Comparison of ENCODE assay signal across 22 cellular contexts in genomic region chr11:115069599-115069998, GRCh38.
DNase-seq lines count a peak whose midpoint lies in the region.
"Had no signal": no experiment of that assay in that cellular context is flagged by ENCODE, and none has a peak within 500 bp of the region (broad histone marks: within the 10 kb centered on the region; RNA-seq: fewer than 3 reads in every experiment).

No MANE protein-coding gene starts in this region.

- peak; percentile 42 for DNase-seq in putamen (ENCODE audit: low spot score)
- no peak for DNase-seq in Ammon's horn (ENCODE audit: low spot score)
- DNase-seq: 8988T; ACHN; AML-193; BE2C; C1 segment of cervical spinal cord; Caco-2; Calu3; CD4-positive, alpha-beta memory T cell; CD4-positive, alpha-beta T cell; CD4-positive, CD25-positive, alpha-beta regulatory T cell; CD8-positive, alpha-beta memory T cell; CD8-positive, alpha-beta T cell; COR-L47; DMS 273 treated with DMSO at 0.1 percent for 48 hours; DMS153; DMS53; DMS79; DMS79 treated with DMSO at 0.1 percent for 48 hours; DND-41; EL had no signal
